28 cellular contexts compared by ENCODE assay signal in genomic region chr21:41604583-41605041, GRCh38.
A peak's percentile ranks its signal among the peaks of the same experiment; 100 is the strongest.
DNase-seq lines count a peak whose midpoint lies in the region; ATAC-seq and TF ChIP-seq lines count a peak whose summit lies in the region.
"Had no signal": no experiment of that assay in that cellular context is flagged by ENCODE, and none has a peak within 500 bp of the region (broad histone marks: within the 10 kb centered on the region; RNA-seq: fewer than 3 reads in every experiment).

No MANE protein-coding gene starts in this region.

- H3K27me3 ChIP-seq in PC-3 (ENCODE audit: low read length) (no peaks in the 10 kb centered on the region), SJCRH30 (0 out of 2 replicates have a peak, but pooled peaks cover 9% of the 10 kb centered on the region)
- H3K27me3 ChIP-seq: BE2C, thyroid gland had no signal

- H3K36me3 ChIP-seq in PC-3 (ENCODE audit: low read depth, low read length) = no peaks in the 10 kb centered on the region
- H3K36me3 ChIP-seq in SJCRH30 = no peaks in the 10 kb centered on the region
- H3K36me3 ChIP-seq: BE2C, neutrophil, prostate gland, thyroid gland had no signal

- no peaks in the 10 kb centered on the region for H3F3A ChIP-seq in PC-3 (ENCODE audit: low read length, unreplicated experiment)

- TF ChIP-seq CTCF in PC-3 (conservative IDR thresholded peaks at IDR 0.05; ENCODE audit: low read depth, low read length) = no peak

- H3K79me2 ChIP-seq in PC-3 (ENCODE audit: low read length) = no peaks in the 10 kb centered on the region

- H3K9me3 ChIP-seq in PC-3 (ENCODE audit: low read length) = no peaks in the 10 kb centered on the region
- no peaks in the 10 kb centered on the region for H3K9me3 ChIP-seq in SJCRH30 (replicated peaks)
- H3K9me3 ChIP-seq: neutrophil, prostate gland, thyroid gland had no signal

- BruUV-seq in PC-3 (replicated peaks; lab: Mats Ljungman, UMichigan) = no TSS peak

- POLR2A ChIA-PET in PC-3 (lab: Charles Lee; ENCODE audit: unreplicated experiment) = interaction anchor here (0.6 kb wide), 1 partner anchor 438 kb away, joined by 3 read pairs; no protein-coding TSS in a partner anchor

- CTCF ChIA-PET in PC-3 (lab: Charles Lee) = no interaction called here

- intact Hi-C loops in PC-3 (cut with micrococcal nuclease) = no loop called here
- intact Hi-C loops in sciatic nerve (cut with DNase I) = loop anchor here (10.0 kb wide), 1 partner anchor 510 kb away; no protein-coding TSS in a partner anchor

- no peak overlapping the region for H2AFZ ChIP-seq in PC-3 (ENCODE audit: low read length)
- H2AFZ ChIP-seq: PC-9 had no signal

- no peak overlapping the region for H3K4me2 ChIP-seq in PC-3 (ENCODE audit: low read length)

- H3K4me1 ChIP-seq in PC-3 (ENCODE audit: insufficient read depth, low read length) = peaks cover 11% of the 10 kb centered on the region; the same call in 1 of the 2 replicates
- H3K4me1 ChIP-seq in SJCRH30 = no peaks in the 10 kb centered on the region
- H3K4me1 ChIP-seq: BE2C had no signal

- H3K9me2 ChIP-seq in PC-3 (replicated peaks; ENCODE audit: low read length) = no peaks in the 10 kb centered on the region

- H3K9ac ChIP-seq in PC-3 (ENCODE audit: low read length) = no peak overlapping the region

- 0 out of 2 replicates have a peak, but pooled peaks have one; percentile 18 for ATAC-seq in PC-3
- ATAC-seq in sciatic nerve = no peak
- no peak for ATAC-seq in HG02763 (IDR thresholded peaks at IDR 0.05; ENCODE audit: unreplicated experiment)
- ATAC-seq: stimulated activated naive CD8-positive, alpha-beta T cell treated with anti-CD3 and anti-CD28 coated beads, Interleukin-15, amount 100 ng/mL, for 72 hours had no signal

- H3K27ac ChIP-seq in PC-3 (ENCODE audit: low read length) (no peak overlapping the region), SJCRH30 (no peak overlapping the region)
- H3K27ac ChIP-seq: epithelial cell of prostate, neutrophil, PC-9, thyroid gland had no signal

- H4K20me1 ChIP-seq in PC-3 (ENCODE audit: low read length) = no peaks in the 10 kb centered on the region

- H3K4me3 ChIP-seq in PC-3 (ENCODE audit: low read length) (no peak overlapping the region), SJCRH30 (no peak overlapping the region)
- H3K4me3 ChIP-seq: PC-9, prostate gland, skin epidermis, thyroid gland had no signal

- DNase-seq in Daoy (ENCODE audit: low read depth) = peak; percentile 80
- DNase-seq in PC-3 = peak; percentile 20
- DNase-seq in iPS-NIHi7 (ENCODE audit: extremely low spot score) = peak; percentile 59
- DNase-seq in sciatic nerve (ENCODE audit: low spot score) = peak; percentile 31
- no peak for DNase-seq in COLO829 (ENCODE audit: low spot score)
- DNase-seq in NCI-H2107 treated with DMSO at 0.1 percent for 48 hours (lab: John Stamatoyannopoulos, UW; ENCODE audit: unreplicated experiment) = no peak
- no peak for DNase-seq in SJCRH30
- DNase-seq: ACHN; activated B cell treated with CpG ODN at 0.5 μM for 24 hours; activated CD4-positive, alpha-beta T cell treated with anti-CD3 and anti-CD28 coated beads, Interleukin-2, amount 50 U/mL, for 48 hours; activated CD8-positive, alpha-beta memory T cell treated with anti-CD3 and anti-CD28 coated beads, Interleukin-2, amount 50 U/mL, for 4 hours; activated naive CD4-positive, alpha-beta T cell treated with anti-CD3 and anti-CD28 coated beads, Interleukin-2, amount 10 ng/mL, durations not matched to agents 7 days and 5 days; BE2C; effector CD4-positive, alpha-beta T cell; NCI-H1048; NCI-H1694 treated with DMSO at 0.1 percent for 48 hours; NCI-H524 treated with DMSO at 0.1 percent for 48 hours; NK-92 treated with Interleukin-12 subunit alpha and Interleukin-12 subunit beta, amount 100 ng/mL, for 24 hours; PC-9; SHP77; stimulated activated naive CD8-positive, alpha-beta T cell treated with anti-CD3 and anti-CD28 coated beads, Interleukin-15, amount 100 ng/mL, for 72 hours; SW 1271; thyroid gland had no signal

Comparison
In these comparisons a context has a peak if more than half of its experiments do, and no peak if none do; other contexts are left out.
1. DNase-seq: peak in Daoy (single experiment), PC-3 (single experiment), iPS-NIHi7 (single experiment) and sciatic nerve (single experiment); none in COLO829 (single experiment), NCI-H2107 treated with DMSO at 0.1 percent for 48 hours (single experiment) and SJCRH30 (0 of 2).